34 cellular contexts compared by ENCODE assay signal in the genomic region with DNA sequence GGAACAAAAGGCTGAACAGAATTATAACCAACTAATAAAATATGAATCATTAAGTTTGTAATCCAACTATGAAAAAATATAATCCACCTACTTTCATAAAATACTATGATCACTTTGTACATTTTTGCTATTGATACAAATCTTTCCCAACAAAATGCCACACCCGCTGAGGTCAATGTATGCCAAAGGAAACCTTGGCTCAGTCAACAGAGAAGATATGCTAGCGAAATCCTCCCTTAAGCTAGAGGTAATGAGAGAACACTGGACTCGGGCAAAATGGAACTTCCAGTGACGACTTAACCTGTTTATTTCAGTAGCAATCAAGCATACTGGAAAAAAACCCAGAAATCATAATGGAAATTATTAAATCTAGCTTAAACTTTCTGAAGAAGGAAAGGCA.
"Had no signal": no experiment of that assay in that cellular context is flagged by ENCODE, and none has a peak within 500 bp of the region (broad histone marks: within the 10 kb centered on the region; RNA-seq: fewer than 3 reads in every experiment).

No MANE protein-coding gene starts in this region.

- H3K27me3 Mint-ChIP-seq: activated CD4-positive, alpha-beta memory T cell treated with anti-CD3 and anti-CD28 coated beads for 36 hours; activated CD4-positive, alpha-beta T cell treated with anti-CD3 and anti-CD28 coated beads for 36 hours; activated CD4-positive, alpha-beta T cell treated with anti-CD3 and anti-CD28 coated beads, Interleukin-2, amount 10 ng/mL, durations not matched to agents 24 days and 14 days; activated CD8-positive, alpha-beta memory T cell treated with anti-CD3 and anti-CD28 coated beads, Interleukin-2, amount 10 ng/mL, durations not matched to agents 7 days and 5 days; activated naive CD4-positive, alpha-beta T cell treated with anti-CD3 and anti-CD28 coated beads, Interleukin-2, amount 10 ng/mL, durations not matched to agents 7 days and 5 days; activated naive CD8-positive, alpha-beta T cell treated with anti-CD3 and anti-CD28 coated beads, Interleukin-2, amount 10 ng/mL, durations not matched to agents 7 days and 5 days; brain; central memory CD8-positive, alpha-beta T cell; T-helper 17 cell had no signal

- H3K4me3 ChIP-seq: ascending aorta, gastrocnemius medialis, heart left ventricle had no signal

- H3K4me1 Mint-ChIP-seq: activated CD4-positive, alpha-beta T cell treated with anti-CD3 and anti-CD28 coated beads for 36 hours; activated CD8-positive, alpha-beta memory T cell treated with anti-CD3 and anti-CD28 coated beads, Interleukin-2, amount 10 ng/mL, durations not matched to agents 7 days and 5 days; activated naive CD4-positive, alpha-beta T cell treated with anti-CD3 and anti-CD28 coated beads, Interleukin-2, amount 10 ng/mL, durations not matched to agents 7 days and 5 days; activated naive CD8-positive, alpha-beta T cell treated with anti-CD3 and anti-CD28 coated beads, Interleukin-2, amount 10 ng/mL, durations not matched to agents 7 days and 5 days; central memory CD8-positive, alpha-beta T cell had no signal

- DNase-seq: activated CD4-positive, alpha-beta memory T cell treated with anti-CD3 and anti-CD28 coated beads for 36 hours; activated CD4-positive, alpha-beta T cell treated with anti-CD3 and anti-CD28 coated beads for 36 hours; activated CD4-positive, alpha-beta T cell treated with anti-CD3 and anti-CD28 coated beads, Interleukin-2, amount 10 ng/mL, durations not matched to agents 24 days and 14 days; activated CD4-positive, CD25-positive, alpha-beta regulatory T cell; activated CD4-positive, CD25-positive, alpha-beta regulatory T cell treated with anti-CD3 and anti-CD28 coated beads, Interleukin-2, amount 50 U/mL, for 72 hours; activated CD8-positive, alpha-beta memory T cell treated with anti-CD3 and anti-CD28 coated beads, Interleukin-2, amount 10 ng/mL, durations not matched to agents 7 days and 5 days; activated CD8-positive, alpha-beta memory T cell treated with anti-CD3 and anti-CD28 coated beads, Interleukin-2, amount 50 U/mL, for 4 hours; activated CD8-positive, alpha-beta T cell treated with anti-CD3 and anti-CD28 coated beads, Interleukin-2, amount 10 ng/mL, durations not matched to agents 7 days and 5 days; activated gamma-delta T cell; activated naive CD4-positive, alpha-beta T cell; activated naive CD4-positive, alpha-beta T cell treated with anti-CD3 and anti-CD28 coated beads, Interleukin-2, amount 10 ng/mL, durations not matched to agents 7 days and 5 days; activated naive CD8-positive, alpha-beta T cell treated with anti-CD3 and anti-CD28 coated beads, Interleukin-2, amount 10 ng/mL, durations not matched to agents 7 days and 5 days; activated T-cell treated with anti-CD3 and anti-CD28 coated beads, Interleukin-2, amount 50 U/mL, for 1 hour; activated T-cell treated with anti-CD3 and anti-CD28 coated beads, Interleukin-2, amount 50 U/mL, for 48 hours; effector CD8-positive, alpha-beta T cell; foreskin fibroblast; gastrocnemius medialis; glutamatergic neuron; heart left ventricle; T-helper 1 cell; T-helper 17 cell; T1000; WERI-Rb-1 had no signal

- H3K9me3 Mint-ChIP-seq: activated CD4-positive, alpha-beta memory T cell treated with anti-CD3 and anti-CD28 coated beads for 36 hours; activated CD4-positive, alpha-beta T cell treated with anti-CD3 and anti-CD28 coated beads, Interleukin-2, amount 10 ng/mL, durations not matched to agents 24 days and 14 days; activated naive CD4-positive, alpha-beta T cell treated with anti-CD3 and anti-CD28 coated beads, Interleukin-2, amount 10 ng/mL, durations not matched to agents 7 days and 5 days; activated naive CD4-positive, alpha-beta T cell treated with anti-CD3 and anti-CD28 coated beads, Interleukin-2, amount 50 U/mL, for 72 hours; activated naive CD8-positive, alpha-beta T cell treated with anti-CD3 and anti-CD28 coated beads, Interleukin-2, amount 10 ng/mL, durations not matched to agents 7 days and 5 days; activated T-helper 1 cell treated with anti-CD3 and anti-CD28 coated beads, Interleukin-12 subunit alpha, Interleukin-12 subunit beta, Interleukin-2, Interleukin-4 antibody, amounts not matched to agents 30 ng/mL and 10 ng/mL and 1 ng/mL, durations not matched to agents 14 hours and 24 hours and 36 hours; brain; central memory CD8-positive, alpha-beta T cell; T-helper 2 cell treated with Interferon-gamma antibody and Interleukin-4, amounts not matched to agents 5 μg/mL and 100 μg/mL, for 36 hours had no signal

- H3K9me3 ChIP-seq: ascending aorta, gastrocnemius medialis, heart left ventricle had no signal

- H3K27ac Mint-ChIP-seq: activated CD4-positive, alpha-beta memory T cell treated with anti-CD3 and anti-CD28 coated beads for 36 hours; activated CD4-positive, alpha-beta T cell treated with anti-CD3 and anti-CD28 coated beads for 36 hours; activated CD4-positive, alpha-beta T cell treated with anti-CD3 and anti-CD28 coated beads, Interleukin-2, amount 10 ng/mL, durations not matched to agents 24 days and 14 days; activated CD8-positive, alpha-beta memory T cell treated with anti-CD3 and anti-CD28 coated beads, Interleukin-2, amount 10 ng/mL, durations not matched to agents 7 days and 5 days; activated CD8-positive, alpha-beta T cell treated with anti-CD3 and anti-CD28 coated beads, Interleukin-2, amount 10 ng/mL, durations not matched to agents 7 days and 5 days; activated naive CD4-positive, alpha-beta T cell treated with anti-CD3 and anti-CD28 coated beads, Interleukin-2, amount 10 ng/mL, durations not matched to agents 7 days and 5 days; activated naive CD4-positive, alpha-beta T cell treated with anti-CD3 and anti-CD28 coated beads, Interleukin-2, amount 50 U/mL, for 72 hours; activated naive CD8-positive, alpha-beta T cell treated with anti-CD3 and anti-CD28 coated beads, Interleukin-2, amount 10 ng/mL, durations not matched to agents 7 days and 5 days; activated T-helper 1 cell treated with anti-CD3 and anti-CD28 coated beads, Interleukin-12 subunit alpha, Interleukin-12 subunit beta, Interleukin-2, Interleukin-4 antibody, amounts not matched to agents 30 ng/mL and 10 ng/mL and 1 ng/mL, durations not matched to agents 14 hours and 24 hours and 36 hours; brain; T-helper 17 cell; T-helper 2 cell treated with Interferon-gamma antibody and Interleukin-4, amounts not matched to agents 5 μg/mL and 100 μg/mL, for 36 hours had no signal

- ATAC-seq: activated CD4-positive, alpha-beta T cell treated with anti-CD3 and anti-CD28 coated beads for 36 hours; activated CD8-positive, alpha-beta memory T cell treated with anti-CD3 and anti-CD28 coated beads, Interleukin-2, amount 10 ng/mL, durations not matched to agents 7 days and 5 days; activated CD8-positive, alpha-beta T cell treated with anti-CD3 and anti-CD28 coated beads, Interleukin-2, amount 10 ng/mL, durations not matched to agents 7 days and 5 days; activated naive CD4-positive, alpha-beta T cell treated with anti-CD3 and anti-CD28 coated beads, Interleukin-2, amount 50 U/mL, for 72 hours; gastrocnemius medialis; heart left ventricle; T-helper 17 cell had no signal

- H3K4me3 Mint-ChIP-seq: activated CD4-positive, alpha-beta memory T cell treated with anti-CD3 and anti-CD28 coated beads for 36 hours; activated CD4-positive, alpha-beta T cell treated with anti-CD3 and anti-CD28 coated beads for 36 hours; activated CD4-positive, alpha-beta T cell treated with anti-CD3 and anti-CD28 coated beads, Interleukin-2, amount 10 ng/mL, durations not matched to agents 24 days and 14 days; activated CD8-positive, alpha-beta memory T cell treated with anti-CD3 and anti-CD28 coated beads, Interleukin-2, amount 10 ng/mL, durations not matched to agents 7 days and 5 days; activated CD8-positive, alpha-beta T cell treated with anti-CD3 and anti-CD28 coated beads, Interleukin-2, amount 10 ng/mL, durations not matched to agents 7 days and 5 days; activated naive CD4-positive, alpha-beta T cell treated with anti-CD3 and anti-CD28 coated beads, Interleukin-2, amount 10 ng/mL, durations not matched to agents 7 days and 5 days; activated naive CD8-positive, alpha-beta T cell treated with anti-CD3 and anti-CD28 coated beads, Interleukin-2, amount 10 ng/mL, durations not matched to agents 7 days and 5 days; activated T-helper 1 cell treated with anti-CD3 and anti-CD28 coated beads, Interleukin-12 subunit alpha, Interleukin-12 subunit beta, Interleukin-2, Interleukin-4 antibody, amounts not matched to agents 30 ng/mL and 10 ng/mL and 1 ng/mL, durations not matched to agents 14 hours and 24 hours and 36 hours; brain; central memory CD8-positive, alpha-beta T cell; T-helper 17 cell; T-helper 2 cell treated with Interferon-gamma antibody and Interleukin-4, amounts not matched to agents 5 μg/mL and 100 μg/mL, for 36 hours had no signal

- H3K27ac ChIP-seq: ascending aorta, epithelial cell of prostate, gastrocnemius medialis, heart left ventricle, WERI-Rb-1 had no signal

- H3K4me1 ChIP-seq: ascending aorta, gastrocnemius medialis had no signal

- H3K36me3 Mint-ChIP-seq: activated CD8-positive, alpha-beta memory T cell treated with anti-CD3 and anti-CD28 coated beads, Interleukin-2, amount 10 ng/mL, durations not matched to agents 7 days and 5 days; activated naive CD4-positive, alpha-beta T cell treated with anti-CD3 and anti-CD28 coated beads, Interleukin-2, amount 50 U/mL, for 72 hours had no signal

- FAIRE-seq: bronchial epithelial cell, colon, endometrium, endothelial cell of umbilical vein had no signal

- H3K27me3 ChIP-seq: ascending aorta, gastrocnemius medialis, heart left ventricle had no signal
